11 cellular contexts compared by ENCODE assay signal in the genomic region with DNA sequence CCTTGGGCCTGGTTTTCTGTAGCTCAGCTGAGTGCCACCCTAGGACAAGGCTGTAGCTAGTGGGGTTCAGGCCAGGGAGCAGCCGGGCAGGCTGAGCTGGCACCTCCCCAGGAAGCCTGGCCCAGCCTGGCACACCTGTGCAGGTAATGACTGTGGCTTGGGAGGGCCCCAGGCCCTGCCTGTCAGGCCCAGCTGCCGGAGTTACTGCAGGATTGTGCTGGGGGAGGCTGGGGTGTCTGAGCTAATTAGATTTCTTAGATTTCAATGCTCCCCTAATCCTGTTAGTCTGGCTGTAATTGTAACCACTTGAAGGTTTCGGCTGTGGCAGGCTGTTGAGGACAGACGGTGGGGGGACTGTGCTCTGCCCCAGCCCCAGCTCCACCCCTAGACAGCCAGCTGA. TPM values are rescaled to one million over a fixed set of nuclear protein-coding genes. Genes with fewer than 3 reads are reported as not detected.
DNase-seq lines count a peak whose midpoint lies in the region; TF ChIP-seq lines count a peak whose summit lies in the region.
"Had no signal": no experiment of that assay in that cellular context is flagged by ENCODE, and none has a peak within 500 bp of the region (broad histone marks: within the 10 kb centered on the region; RNA-seq: fewer than 3 reads in every experiment).

No MANE protein-coding gene starts in this region.

- DNase-seq in NCI-H524 treated with DMSO at 0.1 percent for 48 hours (lab: John Stamatoyannopoulos, UW) (peak; percentile 22), esophagus muscularis mucosa (ENCODE audit: extremely low spot score) (no peak), neural crest cell (ENCODE audit: low read depth, low spot score) (no peak), ascending aorta (ENCODE audit: low spot score in 2 of 2) (no peak), CD1c-positive myeloid dendritic cell (ENCODE audit: extremely low spot score) (no peak), superior temporal gyrus (ENCODE audit: extremely low spot score) (no peak)
- no peak for DNase-seq in activated CD4-positive, alpha-beta T cell treated with anti-CD3 and anti-CD28 coated beads, Interleukin-2, amount 10 ng/mL, durations not matched to agents 24 days and 14 days
- DNase-seq: aorta, posterior cingulate gyrus had no signal

- H3K27me3 ChIP-seq in esophagus muscularis mucosa (no peaks in the 10 kb centered on the region), ascending aorta (no peaks in the 10 kb centered on the region)

- no peaks in the 10 kb centered on the region for H3K36me3 ChIP-seq in esophagus muscularis mucosa
- H3K36me3 ChIP-seq in ascending aorta: no peaks in the 10 kb centered on the region

- no peaks in the 10 kb centered on the region for H3K9me3 Mint-ChIP-seq in neural crest cell
- H3K9me3 Mint-ChIP-seq in activated CD4-positive, alpha-beta T cell treated with anti-CD3 and anti-CD28 coated beads, Interleukin-2, amount 10 ng/mL, durations not matched to agents 24 days and 14 days: no peaks in the 10 kb centered on the region
- H3K9me3 Mint-ChIP-seq: IgD-negative memory B cell had no signal

- H3K9me3 ChIP-seq in esophagus muscularis mucosa (no peaks in the 10 kb centered on the region), ascending aorta (no peaks in the 10 kb centered on the region)

- peaks cover 72% of the 10 kb centered on the region for H3K4me1 Mint-ChIP-seq in neural crest cell
- peaks cover 20% of the 10 kb centered on the region for H3K4me1 Mint-ChIP-seq in activated CD4-positive, alpha-beta T cell treated with anti-CD3 and anti-CD28 coated beads, Interleukin-2, amount 10 ng/mL, durations not matched to agents 24 days and 14 days

- H3K36me3 Mint-ChIP-seq in neural crest cell (ENCODE audit: low read depth): no peaks in the 10 kb centered on the region
- peaks cover 3% of the 10 kb centered on the region for H3K36me3 Mint-ChIP-seq in activated CD4-positive, alpha-beta T cell treated with anti-CD3 and anti-CD28 coated beads, Interleukin-2, amount 10 ng/mL, durations not matched to agents 24 days and 14 days (ENCODE audit: low read depth)
- H3K36me3 Mint-ChIP-seq: IgD-negative memory B cell had no signal

- intact Hi-C loops in esophagus muscularis mucosa (cut with DNase I) (loop anchor here (5.0 kb wide), 1 partner anchor 73 kb away; no protein-coding TSS in a partner anchor), ascending aorta (cut with DNase I) (loop anchor here (5.0 kb wide), 1 partner anchor 173 kb away; no protein-coding TSS in a partner anchor)
- intact Hi-C loops in activated CD4-positive, alpha-beta T cell treated with anti-CD3 and anti-CD28 coated beads, Interleukin-2, amount 10 ng/mL, durations not matched to agents 24 days and 14 days (cut with micrococcal nuclease): no loop called here

- no peak for TF ChIP-seq EP300 in esophagus muscularis mucosa (IDR thresholded peaks at IDR 0.05)

- TF ChIP-seq POLR2A in esophagus muscularis mucosa (IDR thresholded peaks at IDR 0.05; ENCODE audit: low read depth): no peak

- peaks cover 80 to 90% (median 90%) of the 10 kb centered on the region in 4 donors for H3K4me1 ChIP-seq in esophagus muscularis mucosa
- peaks cover 20 to 41% of the 10 kb centered on the region in 2 donors for H3K4me1 ChIP-seq in ascending aorta

- no peak overlapping the region for H3K27ac Mint-ChIP-seq in neural crest cell (ENCODE audit: unreplicated experiment)
- no peak overlapping the region for H3K27ac Mint-ChIP-seq in activated CD4-positive, alpha-beta T cell treated with anti-CD3 and anti-CD28 coated beads, Interleukin-2, amount 10 ng/mL, durations not matched to agents 24 days and 14 days
- H3K27ac Mint-ChIP-seq: IgD-negative memory B cell had no signal

- TF ChIP-seq CTCF in C4-2B (conservative IDR thresholded peaks at IDR 0.05) (no peak), esophagus muscularis mucosa (IDR thresholded peaks at IDR 0.05) (no peak), neural crest cell (conservative IDR thresholded peaks at IDR 0.05) (no peak), ascending aorta (IDR thresholded peaks at IDR 0.05) (no peak)

- H3K4me3 ChIP-seq in esophagus muscularis mucosa (no peak overlapping the region), ascending aorta (no peak overlapping the region)

- peak overlapping the region; percentile 55 for H3K4me3 Mint-ChIP-seq in neural crest cell
- no peak overlapping the region for H3K4me3 Mint-ChIP-seq in activated CD4-positive, alpha-beta T cell treated with anti-CD3 and anti-CD28 coated beads, Interleukin-2, amount 10 ng/mL, durations not matched to agents 24 days and 14 days

- H3K27ac ChIP-seq in C4-2B (peak overlapping the region; percentile 93), esophagus muscularis mucosa (replicated peaks in 1 of 4) (peak overlapping the region; percentile 21 to 100 (median 98)), ascending aorta (no peak overlapping the region)

- 61% methylated on average over 4 of the region's 4 CpGs for WGBS in esophagus muscularis mucosa

- no peaks in the 10 kb centered on the region for H3K27me3 Mint-ChIP-seq in neural crest cell (ENCODE audit: low read depth)
- peaks cover 21% of the 10 kb centered on the region for H3K27me3 Mint-ChIP-seq in activated CD4-positive, alpha-beta T cell treated with anti-CD3 and anti-CD28 coated beads, Interleukin-2, amount 10 ng/mL, durations not matched to agents 24 days and 14 days

RNA-seq across cellular contexts. Expression of a gene that starts 6.0 kb away (rescaled TPM):
- total RNA-seq in esophagus muscularis mucosa: 10 to 100 TPM; 48.7 to 87.2 (median 66.0) TPM
- total RNA-seq in neural crest cell: 87.1 and 92.0 TPM in 2 replicates
- total RNA-seq in ascending aorta: 96.2 TPM
- 66.3 and 71.7 TPM in 2 replicates for total RNA-seq in activated CD4-positive, alpha-beta T cell treated with anti-CD3 and anti-CD28 coated beads, Interleukin-2, amount 10 ng/mL, durations not matched to agents 24 days and 14 days

Comparison
In these comparisons a context has a peak if more than half of its experiments do, and no peak if none do; other contexts are left out.
1. H3K27ac ChIP-seq: peak in C4-2B (single experiment) and esophagus muscularis mucosa (4 of 4); none in ascending aorta (0 of 2).